Comparison of ENCODE assay signal across 7 cellular contexts in genomic region chr1:147152772-147153171, GRCh38.
"Had no signal": no experiment of that assay in that cellular context is flagged by ENCODE, and none has a peak within 500 bp of the region (broad histone marks: within the 10 kb centered on the region; RNA-seq: fewer than 3 reads in every experiment).

No MANE protein-coding gene starts in this region.

- H3K4me2 ChIP-seq: GM23338 had no signal

- H3K27ac Mint-ChIP-seq: GM23338, H9, IgD-negative memory B cell had no signal

- H3K27me3 Mint-ChIP-seq: IgD-negative memory B cell had no signal

- FAIRE-seq: H1, H54, HTR-8/SVneo had no signal

- ATAC-seq: GM23338 had no signal

- H3K9me3 Mint-ChIP-seq: GM23338, IgD-negative memory B cell had no signal

- H2AFZ ChIP-seq: GM23338 had no signal

- H3K4me3 Mint-ChIP-seq: GM23338, H9, IgD-negative memory B cell had no signal

- H3K4me3 ChIP-seq: GM23338 had no signal

- DNase-seq: H9, HCEC 1CT had no signal
